ENCODE assay signal across 16 cellular contexts in genomic region chr6:128078276-128078675, GRCh38.
DNase-seq lines count a peak whose midpoint lies in the region; ATAC-seq and FAIRE-seq lines count a peak whose summit lies in the region.
"Had no signal": no experiment of that assay in that cellular context is flagged by ENCODE, and none has a peak within 500 bp of the region (broad histone marks: within the 10 kb centered on the region; RNA-seq: fewer than 3 reads in every experiment).

No MANE protein-coding gene starts in this region.

- no peaks in the 10 kb centered on the region for H3K27me3 ChIP-seq in small intestine (ENCODE audit: control insufficient read depth in 2 of 2, insufficient read depth in 2 of 2, low read length in 2 of 2)
- H3K27me3 ChIP-seq: body of pancreas had no signal

- 79 to 81% (median 81%) methylated on average over 2 of the region's 2 CpGs for WGBS in small intestine, 3 donors

- no peaks in the 10 kb centered on the region for H3K9me3 ChIP-seq in small intestine (ENCODE audit: control insufficient read depth, low read depth)
- H3K9me3 ChIP-seq: body of pancreas had no signal

- ATAC-seq in GM18909 (IDR thresholded peaks at IDR 0.05; ENCODE audit: poor library complexity, unreplicated experiment) (peak; percentile 78), GM21528 (IDR thresholded peaks at IDR 0.05; ENCODE audit: low FRiP score, unreplicated experiment) (peak; percentile 78), HG03066 (IDR thresholded peaks at IDR 0.05; ENCODE audit: low read depth, unreplicated experiment) (peak; percentile 54)
- ATAC-seq: body of pancreas; natural killer cell treated with Interleukin-12 subunit alpha and Interleukin-12 subunit beta and Interleukin-15 and Interleukin-18, amount 100 ng/mL, for 72 hours had no signal

- FAIRE-seq in small intestine (lab: Jason Lieb, UNC) (peak; percentile 67), frontal cortex (lab: Jason Lieb, UNC) (no peak)

- H3K36me3 ChIP-seq in small intestine (ENCODE audit: control insufficient read depth in 2 of 2, insufficient read depth in 2 of 2, low read length in 2 of 2): peaks cover 2 to 3% of the 10 kb centered on the region in 2 donors

- H3K27ac ChIP-seq in small intestine (ENCODE audit: low read depth in 1 of 2, low read length in 1 of 2): no peak overlapping the region
- H3K27ac ChIP-seq: body of pancreas, parathyroid adenoma, RWPE1 had no signal

- no peak for DNase-seq in small intestine
- no peak for DNase-seq in frontal cortex (ENCODE audit: low spot score in 2 of 2)
- DNase-seq in AG08396 (ENCODE audit: low spot score): no peak
- DNase-seq in HK-2 (ENCODE audit: unreplicated experiment): no peak
- DNase-seq: activated CD4-positive, alpha-beta T cell treated with anti-CD3 and anti-CD28 coated beads for 1 hour; activated naive CD8-positive, alpha-beta T cell treated with anti-CD3 and anti-CD28 coated beads, Interleukin-2, amount 10 ng/mL, durations not matched to agents 7 days and 5 days; body of pancreas; CD8-positive, alpha-beta memory T cell; NCI-H2029 treated with DMSO at 0.1 percent for 48 hours; stimulated activated CD4-positive, alpha-beta T cell treated with anti-CD3 and anti-CD28 coated beads, Interleukin-2, amount 100 ng/mL, for 48 hours had no signal

- H3K4me1 ChIP-seq in small intestine (ENCODE audit: control insufficient read depth in 2 of 2, insufficient read depth in 1 of 2, low read depth in 1 of 2, low read length in 1 of 2): no peaks in the 10 kb centered on the region
- H3K4me1 ChIP-seq: body of pancreas, parathyroid adenoma had no signal

- no peak overlapping the region for H3K4me3 ChIP-seq in small intestine (ENCODE audit: low read depth in 1 of 2, low read length in 2 of 2)
- H3K4me3 ChIP-seq: body of pancreas had no signal
